30 cellular contexts compared by ENCODE assay signal in genomic region chr7:39824801-39825200, GRCh38.
"Had no signal": no experiment of that assay in that cellular context is flagged by ENCODE, and none has a peak within 500 bp of the region (broad histone marks: within the 10 kb centered on the region; RNA-seq: fewer than 3 reads in every experiment).

No MANE protein-coding gene starts in this region.

- H3K36me3 ChIP-seq: MG63 had no signal

- H3K9me3 ChIP-seq: MG63 had no signal

- H3K4me3 ChIP-seq: MG63 had no signal

- DNase-seq: Karpas-422, Kasumi-1, NCI-H1048, NCI-H1092, NCI-H1092 treated with DMSO at 0.1 percent for 48 hours, NCI-H1105, NCI-H1417 treated with DMSO at 0.1 percent for 48 hours, NCI-H1436, NCI-H1436 treated with DMSO at 0.1 percent for 48 hours, NCI-H146, NCI-H1694, NCI-H1694 treated with DMSO at 0.1 percent for 48 hours, NCI-H187, NCI-H187 treated with DMSO at 0.1 percent for 48 hours, NCI-H1930, NCI-H2029, NCI-H2029 treated with DMSO at 0.1 percent for 48 hours, NCI-H2081, NCI-H2081 treated with DMSO at 0.1 percent for 48 hours, NCI-H2107, NCI-H2171, NCI-H2171 treated with DMSO at 0.1 percent for 48 hours, NCI-H2227 treated with DMSO at 0.1 percent for 48 hours, NCI-H226, NCI-H345, NCI-H446, NCI-H446 treated with DMSO at 0.1 percent for 48 hours, NCI-H510A, NCI-H510A treated with DMSO at 0.1 percent for 48 hours had no signal
